In genomic region chr19:18117364-18117691, GRCh38 we compare ENCODE assay signal across 9 cellular contexts. TPM values are rescaled to one million over a fixed set of nuclear protein-coding genes. Genes with fewer than 3 reads are reported as not detected.
A peak's percentile ranks its signal among the peaks of the same experiment; 100 is the strongest.
DNase-seq lines count a peak whose midpoint lies in the region.
"Had no signal": no experiment of that assay in that cellular context is flagged by ENCODE, and none has a peak within 500 bp of the region (broad histone marks: within the 10 kb centered on the region; RNA-seq: fewer than 3 reads in every experiment).

No MANE protein-coding gene starts in this region.

- peaks cover 4% of the 10 kb centered on the region for H3K27me3 ChIP-seq in iPS-18a (ENCODE audit: control insufficient read depth, insufficient read depth, low read length)
- H3K27me3 ChIP-seq in subcutaneous abdominal adipose tissue (ENCODE audit: control insufficient read depth in 5 of 5, insufficient read depth in 4 of 5, low read length in 5 of 5): no peaks in the 10 kb centered on the region

- CTCF ChIA-PET in activated CD4-positive, alpha-beta memory T cell treated with anti-CD3 and anti-CD28 coated beads for 36 hours (lab: Charles Lee): interaction anchor here (0.9 to 3.7 kb wide), 5 partner anchors 26 to 371 kb away, joined by 3 to 15 read pairs (median 5); partner anchors contain the start of gene PIK3R2

- no peak overlapping the region for H3K27ac Mint-ChIP-seq in T-helper 2 cell treated with Interferon-gamma antibody and Interleukin-4, amounts not matched to agents 5 μg/mL and 100 μg/mL, for 36 hours
- H3K27ac Mint-ChIP-seq in activated CD4-positive, alpha-beta memory T cell treated with anti-CD3 and anti-CD28 coated beads for 36 hours: peak overlapping the region; percentile 58

- no peaks in the 10 kb centered on the region for H3K36me3 ChIP-seq in iPS-18a (ENCODE audit: control insufficient read depth, low read depth, low read length)
- peaks cover 0 to 15% (median 3%) of the 10 kb centered on the region in 5 donors for H3K36me3 ChIP-seq in subcutaneous abdominal adipose tissue (ENCODE audit: control insufficient read depth in 5 of 5, insufficient read depth in 5 of 5, low read length in 5 of 5)

- H3K9ac ChIP-seq in iPS-18a (ENCODE audit: low read length): peak overlapping the region; percentile 56
- peak overlapping the region in 4 of 5 donors; percentile 15 to 62 (median 58) for H3K9ac ChIP-seq in subcutaneous abdominal adipose tissue (ENCODE audit: low read length in 5 of 5)

- no peak for DNase-seq in T-helper 2 cell treated with Interferon-gamma antibody and Interleukin-4, amounts not matched to agents 5 μg/mL and 100 μg/mL, for 36 hours (ENCODE audit: low spot score)
- DNase-seq in T-helper 2 cell (no peak), COLO829 (ENCODE audit: low spot score) (no peak), HK-2 (ENCODE audit: unreplicated experiment) (no peak), COR-L47 (lab: John Stamatoyannopoulos, UW) (no peak)
- no peak for DNase-seq in activated CD4-positive, alpha-beta memory T cell treated with anti-CD3 and anti-CD28 coated beads for 36 hours

- POLR2A ChIA-PET in activated CD4-positive, alpha-beta memory T cell treated with anti-CD3 and anti-CD28 coated beads for 36 hours (lab: Charles Lee): interaction anchor here (0.9 to 1.3 kb wide), 2 partner anchors 13 to 164 kb away, joined by 3 read pairs; partner anchors contain the start of gene JUND

- peak overlapping the region; percentile 30 for H3K27ac ChIP-seq in iPS-18a (ENCODE audit: low read length)
- no peak overlapping the region for H3K27ac ChIP-seq in subcutaneous abdominal adipose tissue (ENCODE audit: low read depth, low read length)

- H3K4me3 ChIP-seq in iPS-18a (ENCODE audit: low read length) (peak overlapping the region; percentile 41), subcutaneous abdominal adipose tissue (ENCODE audit: low read depth in 1 of 5, low read length in 5 of 5) (peak overlapping the region; percentile 2 to 63 (median 56))

- no peaks in the 10 kb centered on the region for H3K9me3 ChIP-seq in iPS-18a (ENCODE audit: control insufficient read depth, low read depth, low read length)
- no peaks in the 10 kb centered on the region for H3K9me3 ChIP-seq in subcutaneous abdominal adipose tissue (ENCODE audit: control insufficient read depth in 5 of 5, low read length in 5 of 5)

- no peaks in the 10 kb centered on the region for H3K9me3 Mint-ChIP-seq in T-helper 2 cell treated with Interferon-gamma antibody and Interleukin-4, amounts not matched to agents 5 μg/mL and 100 μg/mL, for 36 hours
- H3K9me3 Mint-ChIP-seq in activated CD4-positive, alpha-beta memory T cell treated with anti-CD3 and anti-CD28 coated beads for 36 hours: no peaks in the 10 kb centered on the region

- intact Hi-C loops in activated CD4-positive, alpha-beta memory T cell treated with anti-CD3 and anti-CD28 coated beads for 36 hours (cut with micrococcal nuclease): no loop called here

- H3K4me1 ChIP-seq in iPS-18a (ENCODE audit: control insufficient read depth, low read depth, low read length) (peaks cover 4% of the 10 kb centered on the region), subcutaneous abdominal adipose tissue (ENCODE audit: control insufficient read depth in 5 of 5, insufficient read depth in 5 of 5, low read length in 5 of 5) (peaks cover 1 to 36% (median 26%) of the 10 kb centered on the region in 5 donors)

- peaks cover 31% of the 10 kb centered on the region for H3K4me1 Mint-ChIP-seq in T-helper 2 cell treated with Interferon-gamma antibody and Interleukin-4, amounts not matched to agents 5 μg/mL and 100 μg/mL, for 36 hours (ENCODE audit: low read depth)
- H3K4me1 Mint-ChIP-seq in activated CD4-positive, alpha-beta memory T cell treated with anti-CD3 and anti-CD28 coated beads for 36 hours (ENCODE audit: low read depth): peaks cover 37% of the 10 kb centered on the region

- peak overlapping the region; percentile 80 for H3K4me3 Mint-ChIP-seq in T-helper 2 cell treated with Interferon-gamma antibody and Interleukin-4, amounts not matched to agents 5 μg/mL and 100 μg/mL, for 36 hours
- peak overlapping the region; percentile 81 for H3K4me3 Mint-ChIP-seq in activated CD4-positive, alpha-beta memory T cell treated with anti-CD3 and anti-CD28 coated beads for 36 hours

- H3K27me3 Mint-ChIP-seq in T-helper 2 cell treated with Interferon-gamma antibody and Interleukin-4, amounts not matched to agents 5 μg/mL and 100 μg/mL, for 36 hours (ENCODE audit: low read depth): no peaks in the 10 kb centered on the region
- no peaks in the 10 kb centered on the region for H3K27me3 Mint-ChIP-seq in activated CD4-positive, alpha-beta memory T cell treated with anti-CD3 and anti-CD28 coated beads for 36 hours

- peaks cover 3% of the 10 kb centered on the region for H3K36me3 Mint-ChIP-seq in T-helper 2 cell treated with Interferon-gamma antibody and Interleukin-4, amounts not matched to agents 5 μg/mL and 100 μg/mL, for 36 hours (ENCODE audit: low read depth)
- peaks cover 2% of the 10 kb centered on the region for H3K36me3 Mint-ChIP-seq in activated CD4-positive, alpha-beta memory T cell treated with anti-CD3 and anti-CD28 coated beads for 36 hours

RNA-seq across cellular contexts. Expression of gene MAST3, which starts 19.8 kb away (rescaled TPM):
- total RNA-seq in activated CD4-positive, alpha-beta memory T cell treated with anti-CD3 and anti-CD28 coated beads for 36 hours: 10 to 100 TPM; 22.5 to 23.8 TPM

RNA-seq across cellular contexts. Expression of gene IL12RB1, which starts 30.6 kb away (rescaled TPM):
- 10 to 100 TPM; 22.6 to 23.3 TPM for total RNA-seq in activated CD4-positive, alpha-beta memory T cell treated with anti-CD3 and anti-CD28 coated beads for 36 hours
- total RNA-seq: A172 had no signal

RNA-seq across cellular contexts. Expression of gene PIK3R2, which starts 35.6 kb away (rescaled TPM):
- 10 to 100 TPM; 14.9 to 19.1 TPM for total RNA-seq in activated CD4-positive, alpha-beta memory T cell treated with anti-CD3 and anti-CD28 coated beads for 36 hours

RNA-seq across cellular contexts. Expression of gene IFI30, which starts 56.3 kb away (rescaled TPM):
- total RNA-seq in activated CD4-positive, alpha-beta memory T cell treated with anti-CD3 and anti-CD28 coated beads for 36 hours: 10 to 100 TPM; 23.7 to 26.9 TPM
